ENCODE assay signal across 8 cellular contexts in genomic region chr16:58515125-58515870, GRCh38. TPM values are rescaled to one million over a fixed set of nuclear protein-coding genes. Genes with fewer than 3 reads are reported as not detected.
DNase-seq lines count a peak whose midpoint lies in the region; ATAC-seq lines count a peak whose summit lies in the region.

TSS of gene SETD6 (plus strand) at chr16:58515517. CDS start at chr16:58515538, 21 bp downstream.

- H3K4me1 Mint-ChIP-seq in activated CD4-positive, alpha-beta T cell treated with anti-CD3 and anti-CD28 coated beads for 36 hours: peaks cover 49% of the 10 kb centered on the region

- H3K36me3 Mint-ChIP-seq in activated CD4-positive, alpha-beta T cell treated with anti-CD3 and anti-CD28 coated beads for 36 hours (ENCODE audit: low read depth): peaks cover 33% of the 10 kb centered on the region

- CTCF ChIA-PET in activated CD4-positive, alpha-beta T cell treated with anti-CD3 and anti-CD28 coated beads for 36 hours (lab: Charles Lee): interaction anchor here (1.3 kb wide), 1 partner anchor 147 kb away, joined by 4 read pairs; no protein-coding TSS in a partner anchor

- peak within 1 kb of the TSS; percentile 92 for H3K4me3 Mint-ChIP-seq in activated CD4-positive, alpha-beta T cell treated with anti-CD3 and anti-CD28 coated beads for 36 hours

- H3K27ac ChIP-seq in cingulate gyrus (ENCODE audit: low read depth, low read length) (peak within 1 kb of the TSS; percentile 55), layer of hippocampus (ENCODE audit: low read depth, low read length) (peak within 1 kb of the TSS; percentile 69)

- H3K27me3 ChIP-seq in layer of hippocampus (ENCODE audit: control insufficient read depth, insufficient read depth, low read length): no peaks in the 10 kb centered on the region

- H3K27me3 Mint-ChIP-seq in activated CD4-positive, alpha-beta T cell treated with anti-CD3 and anti-CD28 coated beads for 36 hours: no peaks in the 10 kb centered on the region

- H3K27ac Mint-ChIP-seq in activated CD4-positive, alpha-beta T cell treated with anti-CD3 and anti-CD28 coated beads for 36 hours: peak within 1 kb of the TSS; percentile 86

- POLR2A ChIA-PET in activated CD4-positive, alpha-beta T cell treated with anti-CD3 and anti-CD28 coated beads for 36 hours (lab: Charles Lee): interaction anchor here (0.6 kb wide), 1 partner anchor 122 kb away, joined by 4 read pairs; no protein-coding TSS in a partner anchor

- peak; percentile 63 for ATAC-seq in GM18519 (IDR thresholded peaks at IDR 0.05; ENCODE audit: low FRiP score, unreplicated experiment)
- ATAC-seq in HG03039 (IDR thresholded peaks at IDR 0.05; ENCODE audit: unreplicated experiment): peak; percentile 66
- peak; percentile 72 for ATAC-seq in activated CD4-positive, alpha-beta T cell treated with anti-CD3 and anti-CD28 coated beads for 36 hours

- H3K9me3 Mint-ChIP-seq in activated CD4-positive, alpha-beta T cell treated with anti-CD3 and anti-CD28 coated beads for 36 hours (ENCODE audit: low read depth): no peaks in the 10 kb centered on the region

- intact Hi-C loops in activated CD4-positive, alpha-beta T cell treated with anti-CD3 and anti-CD28 coated beads for 36 hours (cut with DNase I, micrococcal nuclease): loop anchor here (1.0 to 10.0 kb wide), 8 partner anchors 14 to 320 kb away; partner anchors contain the start of genes CSNK2A2 (in 1 of the 2), GINS3 (in 1 of the 2), GOT2 (in 1 of the 2) and NDRG4 (in 1 of the 2)

- peak; percentile 59 for DNase-seq in A172 (ENCODE audit: low spot score)
- peak; percentile 81 for DNase-seq in NCI-H226
- DNase-seq in activated CD4-positive, alpha-beta T cell treated with anti-CD3 and anti-CD28 coated beads for 36 hours: peak; percentile 87
- peak; percentile 46 to 77 for DNase-seq in stimulated activated CD4-positive, alpha-beta T cell treated with anti-CD3 and anti-CD28 coated beads, Interleukin-1b, Interleukin-23, amount 100 ng/mL, for 4 hours (ENCODE audit: low read depth in 2 of 2)

RNA-seq across cellular contexts. Expression of gene SETD6, which starts in this region (rescaled TPM):
- 12.8 and 15.3 TPM in 2 replicates for total RNA-seq in A172 (2014; rRNA removed; shearing (Covaris generic))
- 10 to 100 TPM; 13.8 to 15.1 TPM for total RNA-seq in activated CD4-positive, alpha-beta T cell treated with anti-CD3 and anti-CD28 coated beads for 36 hours

Comparison
In these comparisons a context has a peak if more than half of its experiments do, and no peak if none do; other contexts are left out.
1. Peak in every context shown above with its lines: DNase-seq, ATAC-seq and H3K27ac ChIP-seq.